ENCODE assay signal across 17 cellular contexts in genomic region chr10:118844731-118845573, GRCh38.
A peak's percentile ranks its signal among the peaks of the same experiment; 100 is the strongest.
DNase-seq lines count a peak whose midpoint lies in the region; ATAC-seq, FAIRE-seq and TF ChIP-seq lines count a peak whose summit lies in the region.
"Had no signal": no experiment of that assay in that cellular context is flagged by ENCODE, and none has a peak within 500 bp of the region (broad histone marks: within the 10 kb centered on the region; RNA-seq: fewer than 3 reads in every experiment).

No MANE protein-coding gene starts in this region.

- FAIRE-seq in D721Med (lab: Jason Lieb, UNC), result no peak

- no peak for TF ChIP-seq CTCF in RWPE2 (IDR thresholded peaks at IDR 0.05; ENCODE audit: poor library complexity, severe bottlenecking)
- no peak for TF ChIP-seq CTCF in foreskin keratinocyte (conservative IDR thresholded peaks at IDR 0.05)
- TF ChIP-seq CTCF in D721Med (IDR thresholded peaks at IDR 0.05; ENCODE audit: insufficient read depth, missing control alignments), result no peak

- ATAC-seq in RWPE2 (ENCODE audit: low read depth) (peak; percentile 57), foreskin keratinocyte (peak; percentile 47)
- ATAC-seq: activated CD8-positive, alpha-beta T cell treated with anti-CD3 and anti-CD28 coated beads for 36 hours; sciatic nerve had no signal

- H3K4me3 ChIP-seq in HUES48 (ENCODE audit: low read depth, low read length), result no peak overlapping the region
- no peak overlapping the region for H3K4me3 ChIP-seq in RWPE2 (ENCODE audit: severe bottlenecking)
- H3K4me3 ChIP-seq: dorsolateral prefrontal cortex had no signal

- H3K9me3 ChIP-seq in HUES48 (ENCODE audit: control insufficient read depth, insufficient read depth, low read length), result no peaks in the 10 kb centered on the region
- no peaks in the 10 kb centered on the region for H3K9me3 ChIP-seq in RWPE2 (ENCODE audit: severe bottlenecking)

- DNase-seq in RWPE2 (ENCODE audit: low spot score) (no peak), foreskin keratinocyte (peak; percentile 60 to 83), renal cortical epithelial cell (ENCODE audit: low read depth) (peak; percentile 90), D721Med (ENCODE audit: insufficient read length, low spot score) (no peak), iPS-NIHi7 (ENCODE audit: extremely low spot score) (no peak), OCI-M1 (lab: John Stamatoyannopoulos, UW) (no peak)
- no peak for DNase-seq in activated effector memory CD4-positive, alpha-beta T cell treated with Interleukin-2 at 50 U/mL for 16 hours
- DNase-seq: activated CD8-positive, alpha-beta T cell treated with anti-CD3 and anti-CD28 coated beads for 36 hours; DMS153; dorsolateral prefrontal cortex; Karpas-422; NCI-H1436; nephron progenitor cell; stimulated activated CD4-positive, alpha-beta T cell treated with anti-CD3 and anti-CD28 coated beads, Interleukin-4, amount 100 ng/mL, for 1 hour had no signal

- H3K27me3 ChIP-seq in HUES48 (ENCODE audit: control insufficient read depth, insufficient read depth, low read length) (no peaks in the 10 kb centered on the region), RWPE2 (ENCODE audit: insufficient read depth, poor library complexity, severe bottlenecking) (no peaks in the 10 kb centered on the region), foreskin keratinocyte (no peaks in the 10 kb centered on the region)

- H3K4me1 ChIP-seq in HUES48 (ENCODE audit: control insufficient read depth, insufficient read depth, low read length), result no peaks in the 10 kb centered on the region; the same call in 1 of the 2 replicates
- H3K4me1 ChIP-seq in RWPE2 (ENCODE audit: insufficient read depth, poor library complexity, severe bottlenecking), result peaks cover 29% of the 10 kb centered on the region
- peaks cover 31% of the 10 kb centered on the region for H3K4me1 ChIP-seq in foreskin keratinocyte

- peak overlapping the region; percentile 66 for H3K27ac ChIP-seq in HUES48 (ENCODE audit: low read depth, low read length)
- H3K27ac ChIP-seq in RWPE2 (ENCODE audit: poor library complexity, severe bottlenecking), result peak overlapping the region; percentile 42
- peak overlapping the region; percentile 14 for H3K27ac ChIP-seq in foreskin keratinocyte
- H3K27ac ChIP-seq: dorsolateral prefrontal cortex, WERI-Rb-1 had no signal

- H3K36me3 ChIP-seq in HUES48 (ENCODE audit: control insufficient read depth, insufficient read depth, low read length) (no peaks in the 10 kb centered on the region), RWPE2 (ENCODE audit: low read depth) (no peaks in the 10 kb centered on the region)
- H3K36me3 ChIP-seq: WERI-Rb-1 had no signal

- no peak overlapping the region for H3K9ac ChIP-seq in HUES48 (ENCODE audit: low read depth, low read length)

Comparison
In these comparisons a context has a peak if more than half of its experiments do, and no peak if none do; other contexts are left out.
1. H3K27ac ChIP-seq: peak in every context shown above with its lines; median percentile 66 in HUES48; 42 in RWPE2; 14 in foreskin keratinocyte.
2. DNase-seq: peak in foreskin keratinocyte (2 of 2) and renal cortical epithelial cell (single experiment); none in RWPE2 (single experiment), D721Med (single experiment), iPS-NIHi7 (single experiment), activated effector memory CD4-positive, alpha-beta T cell treated with Interleukin-2 at 50 U/mL for 16 hours (single experiment) and OCI-M1 (single experiment).